In the genomic region with DNA sequence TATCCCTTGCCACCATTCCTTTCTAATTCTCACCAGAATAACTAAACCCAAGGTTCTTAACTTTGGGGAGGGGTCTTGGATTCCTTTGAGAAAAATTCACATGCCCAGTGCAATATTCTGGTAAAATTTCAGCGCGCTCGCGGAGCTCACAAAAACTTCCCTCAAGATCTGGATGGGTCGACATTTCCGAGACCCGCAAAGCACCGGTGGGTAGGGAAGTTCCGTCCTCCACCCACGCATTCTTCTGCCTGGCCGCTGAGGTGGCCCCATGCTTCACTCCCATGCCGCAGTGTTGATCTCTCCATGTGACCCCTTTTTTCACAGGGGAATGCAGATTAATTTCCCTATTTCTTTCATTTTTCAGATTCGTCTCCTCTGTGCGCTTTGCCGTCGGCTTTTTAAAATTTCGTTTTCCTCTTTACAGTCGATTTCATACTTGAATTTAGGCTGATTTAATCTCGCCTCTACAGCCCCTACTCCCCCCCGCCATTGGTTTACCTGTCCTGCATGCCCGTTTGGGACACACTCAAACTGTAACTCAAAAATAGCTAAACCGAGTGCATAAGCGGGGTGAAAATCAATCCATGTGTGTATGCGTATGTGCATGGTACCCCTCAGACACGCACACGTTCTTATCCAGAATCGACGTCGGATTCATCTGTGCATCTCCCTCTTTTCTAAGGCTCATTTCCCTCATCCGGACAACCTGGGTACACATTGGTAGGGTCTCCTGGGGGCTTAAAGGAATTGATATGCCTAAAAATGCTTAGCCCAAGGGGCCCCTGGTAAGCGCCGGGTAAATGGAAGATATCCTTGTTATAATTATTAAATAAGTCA, we compare ENCODE assay signal across 13 cellular contexts. TPM values are rescaled to one million over a fixed set of nuclear protein-coding genes. Genes with fewer than 3 reads are reported as not detected.
A peak's percentile ranks its signal among the peaks of the same experiment; 100 is the strongest.
DNase-seq lines count a peak whose midpoint lies in the region; ATAC-seq and TF ChIP-seq lines count a peak whose summit lies in the region.
"Had no signal": no experiment of that assay in that cellular context is flagged by ENCODE, and none has a peak within 500 bp of the region (broad histone marks: within the 10 kb centered on the region; RNA-seq: fewer than 3 reads in every experiment).

No MANE protein-coding gene starts in this region.

- no peak for TF ChIP-seq CTCF in colonic mucosa (IDR thresholded peaks at IDR 0.05)

- no peaks in the 10 kb centered on the region for H3K36me3 ChIP-seq in CD4-positive, CD25-positive, alpha-beta regulatory T cell (ENCODE audit: control insufficient read depth, insufficient read depth, low read length)
- H3K36me3 ChIP-seq in H7 (replicated peaks; ENCODE audit: control insufficient read depth, insufficient read depth, low read length) (no peaks in the 10 kb centered on the region), Karpas-422 (ENCODE audit: insufficient read depth, low read length) (no peaks in the 10 kb centered on the region), colonic mucosa (no peaks in the 10 kb centered on the region)
- H3K36me3 ChIP-seq: BLaER1 had no signal

- H4K20me1 ChIP-seq in Karpas-422 (ENCODE audit: insufficient read depth, low read depth, low read length), result peaks cover 4% of the 10 kb centered on the region; the same call in 1 of the 2 replicates

- H3K9me3 ChIP-seq in CD4-positive, CD25-positive, alpha-beta regulatory T cell (ENCODE audit: control insufficient read depth in 2 of 2, low read length in 2 of 2), result no peaks in the 10 kb centered on the region
- H3K9me3 ChIP-seq in Karpas-422 (ENCODE audit: low read length), result no peaks in the 10 kb centered on the region
- H3K9me3 ChIP-seq in colonic mucosa, result no peaks in the 10 kb centered on the region
- H3K9me3 ChIP-seq: BLaER1 had no signal

- H3K79me2 ChIP-seq in Karpas-422 (ENCODE audit: low read length), result no peaks in the 10 kb centered on the region

- H2AFZ ChIP-seq in Karpas-422 (ENCODE audit: low read length), result no peak overlapping the region

- H3K27me3 ChIP-seq in CD4-positive, CD25-positive, alpha-beta regulatory T cell (ENCODE audit: control insufficient read depth, insufficient read depth, low read length), result peaks cover 46% of the 10 kb centered on the region
- H3K27me3 ChIP-seq in H7 (ENCODE audit: control insufficient read depth, insufficient read depth, low read length) (peaks cover 92% of the 10 kb centered on the region), Karpas-422 (ENCODE audit: low read length) (no peaks in the 10 kb centered on the region), colonic mucosa (peaks cover 39% of the 10 kb centered on the region)

- H3K27me3 Mint-ChIP-seq in CD4-positive, CD25-positive, alpha-beta regulatory T cell, result peaks cover 87% of the 10 kb centered on the region
- peaks cover 90% of the 10 kb centered on the region for H3K27me3 Mint-ChIP-seq in central memory CD8-positive, alpha-beta T cell
- peaks cover 66 to 93% (median 90%) of the 10 kb centered on the region in 3 donors for H3K27me3 Mint-ChIP-seq in naive B cell

- H3K9me3 Mint-ChIP-seq in CD4-positive, CD25-positive, alpha-beta regulatory T cell, result peaks cover 0 to 2% (median 0%) of the 10 kb centered on the region in 7 donors
- H3K9me3 Mint-ChIP-seq in central memory CD8-positive, alpha-beta T cell, result no peaks in the 10 kb centered on the region
- H3K9me3 Mint-ChIP-seq in naive B cell, result no peaks in the 10 kb centered on the region

- no peak overlapping the region for H3K27ac ChIP-seq in CD4-positive, CD25-positive, alpha-beta regulatory T cell (ENCODE audit: insufficient read depth, low read length, poor library complexity, severe bottlenecking)
- no peak overlapping the region for H3K27ac ChIP-seq in Karpas-422 (ENCODE audit: low read length)
- H3K27ac ChIP-seq in colonic mucosa, result no peak overlapping the region
- H3K27ac ChIP-seq: BLaER1 had no signal

- no peaks in the 10 kb centered on the region for H3K9me2 ChIP-seq in Karpas-422 (replicated peaks; ENCODE audit: insufficient read depth, low read length)

- peaks cover 26% of the 10 kb centered on the region for H3K4me1 ChIP-seq in CD4-positive, CD25-positive, alpha-beta regulatory T cell (ENCODE audit: control insufficient read depth, insufficient read depth, low read length, poor library complexity, severe bottlenecking)
- H3K4me1 ChIP-seq in Karpas-422 (ENCODE audit: low read length) (peaks cover 5% of the 10 kb centered on the region; the same call in 1 of the 2 replicates), colonic mucosa (no peaks in the 10 kb centered on the region)
- H3K4me1 ChIP-seq: BLaER1 had no signal

- H3K27ac Mint-ChIP-seq in CD4-positive, CD25-positive, alpha-beta regulatory T cell, result no peak overlapping the region
- peak overlapping the region; percentile 25 for H3K27ac Mint-ChIP-seq in central memory CD8-positive, alpha-beta T cell (ENCODE audit: low read depth)
- H3K27ac Mint-ChIP-seq in naive B cell, result peak overlapping the region in 1 of 6 donors; percentile 27

- peak overlapping the region; percentile 14 to 60 (median 47) for H3K4me3 Mint-ChIP-seq in CD4-positive, CD25-positive, alpha-beta regulatory T cell
- H3K4me3 Mint-ChIP-seq in central memory CD8-positive, alpha-beta T cell, result peak overlapping the region; percentile 58
- H3K4me3 Mint-ChIP-seq in naive B cell, result peak overlapping the region in 7 of 8 donors; percentile 18 to 88 (median 57)

- no peak overlapping the region for H3K4me2 ChIP-seq in Karpas-422 (ENCODE audit: low read depth, low read length, poor library complexity, severe bottlenecking)
- H3K4me2 ChIP-seq: BLaER1 had no signal

- H3K9ac ChIP-seq in Karpas-422 (ENCODE audit: low read length), result no peak overlapping the region
- H3K9ac ChIP-seq in colonic mucosa (ENCODE audit: low read depth in 2 of 2, low read length in 2 of 2), result no peak overlapping the region
- H3K9ac ChIP-seq: BLaER1 had no signal

- no peaks in the 10 kb centered on the region for H3K36me3 Mint-ChIP-seq in CD4-positive, CD25-positive, alpha-beta regulatory T cell
- peaks cover 3% of the 10 kb centered on the region for H3K36me3 Mint-ChIP-seq in central memory CD8-positive, alpha-beta T cell (ENCODE audit: insufficient read depth)
- no peaks in the 10 kb centered on the region for H3K36me3 Mint-ChIP-seq in naive B cell

- peaks cover 0 to 22% (median 8%) of the 10 kb centered on the region in 4 donors for H3K4me1 Mint-ChIP-seq in CD4-positive, CD25-positive, alpha-beta regulatory T cell
- H3K4me1 Mint-ChIP-seq in central memory CD8-positive, alpha-beta T cell, result peaks cover 18% of the 10 kb centered on the region
- H3K4me1 Mint-ChIP-seq in naive B cell, result peaks cover 17 to 24% (median 24%) of the 10 kb centered on the region in 3 donors

- H3K4me3 ChIP-seq in CD4-positive, CD25-positive, alpha-beta regulatory T cell (ENCODE audit: low read depth, low read length), result no peak overlapping the region
- H3K4me3 ChIP-seq in H7 (ENCODE audit: insufficient read depth, low read depth, low read length) (peak overlapping the region; percentile 45; the same call in 1 of the 2 replicates), Karpas-422 (ENCODE audit: low read length) (no peak overlapping the region), colonic mucosa (no peak overlapping the region)
- H3K4me3 ChIP-seq: BLaER1 had no signal

- intact Hi-C loops in colonic mucosa (cut with DNase I), result no loop called here

- no peak for DNase-seq in CD4-positive, CD25-positive, alpha-beta regulatory T cell
- DNase-seq in H7 (no peak), naive B cell (peak; percentile 18), Karpas-422 (no peak), colonic mucosa (no peak), NCI-H2171 (lab: John Stamatoyannopoulos, UW) (no peak)
- no peak for DNase-seq in central memory CD8-positive, alpha-beta T cell (ENCODE audit: low spot score in 2 of 2)
- no peak for DNase-seq in stimulated activated CD4-positive, alpha-beta T cell treated with anti-CD3 and anti-CD28 coated beads, Interleukin-4, amount 100 ng/mL, for 4 hours
- DNase-seq: effector CD8-positive, alpha-beta T cell; NCI-H510A had no signal

- ATAC-seq in CD4-positive, CD25-positive, alpha-beta regulatory T cell (ENCODE audit: low read depth in 2 of 2), result no peak
- no peak for ATAC-seq in central memory CD8-positive, alpha-beta T cell (replicated peaks; ENCODE audit: extremely low read depth, poor library complexity, severe bottlenecking)
- peak; percentile 32 to 39 for ATAC-seq in naive B cell (ENCODE audit: low read depth in 2 of 2)

RNA-seq across cellular contexts. Expression of a gene that starts 1.4 kb away (rescaled TPM):
- 0.17 TPM for total RNA-seq in CD4-positive, CD25-positive, alpha-beta regulatory T cell
- polyA plus RNA-seq in CD4-positive, CD25-positive, alpha-beta regulatory T cell, result not detected
- total RNA-seq in H7 (2014; rRNA removed; shearing (Covaris generic)), result 0.07 and 0.10 TPM in 2 replicates
- polyA plus RNA-seq in naive B cell (ENCODE audit: low read depth in 6 of 6), result under 1 TPM in 1 of 6 donors, not detected in 5; 0.12 TPM
- total RNA-seq in Karpas-422 (2014; rRNA removed; shearing (Covaris generic); ENCODE audit: low replicate concordance), result 0.04 TPM in 1 of 2 replicates, not detected in the other
- 1 to 10 TPM; 8.7 to 8.8 TPM for total RNA-seq in colonic mucosa
- total RNA-seq: RPMI7951 had no signal

RNA-seq across cellular contexts. Expression of a gene that starts 11.3 kb away (rescaled TPM):
- total RNA-seq in CD4-positive, CD25-positive, alpha-beta regulatory T cell, result 24.4 TPM
- polyA plus RNA-seq in CD4-positive, CD25-positive, alpha-beta regulatory T cell, result 10 to 100 TPM; 15.9 to 30.9 (median 21.2) TPM
- 35.5 and 48.6 TPM in 2 replicates for total RNA-seq in H7 (2014; rRNA removed; shearing (Covaris generic))
- 10 to 100 TPM; 20.0 to 35.5 (median 23.5) TPM for polyA plus RNA-seq in naive B cell (ENCODE audit: low read depth in 6 of 6)
- 37.7 and 63.5 TPM in 2 replicates for total RNA-seq in Karpas-422 (2014; rRNA removed; shearing (Covaris generic); ENCODE audit: low replicate concordance)
- 10 to 100 TPM; 36.8 to 40.0 TPM for total RNA-seq in colonic mucosa

RNA-seq across cellular contexts. Expression of a gene that starts 20.9 kb away (rescaled TPM):
- total RNA-seq in CD4-positive, CD25-positive, alpha-beta regulatory T cell, result 0.20 TPM
- polyA plus RNA-seq in CD4-positive, CD25-positive, alpha-beta regulatory T cell, result under 1 TPM; 0.11 to 0.48 (median 0.21) TPM
- total RNA-seq in H7 (2014; rRNA removed; shearing (Covaris generic)), result 0.21 and 0.30 TPM in 2 replicates
- polyA plus RNA-seq in naive B cell (ENCODE audit: low read depth in 6 of 6), result 1 to 10 TPM in 3 of 6 donors, under 1 TPM in 2, not detected in 1; 0.39 to 2.3 (median 1.0) TPM
- total RNA-seq in Karpas-422 (2014; rRNA removed; shearing (Covaris generic); ENCODE audit: low replicate concordance), result 2.8 TPM in 1 of 2 replicates, not detected in the other
- total RNA-seq in colonic mucosa, result under 1 TPM; 0.20 to 0.21 TPM
- total RNA-seq: lower leg skin, RPMI7951 had no signal

RNA-seq across cellular contexts. Expression of a gene that starts 21.0 kb away (rescaled TPM):
- 40.8 TPM for total RNA-seq in CD4-positive, CD25-positive, alpha-beta regulatory T cell
- polyA plus RNA-seq in CD4-positive, CD25-positive, alpha-beta regulatory T cell, result 10 to 100 TPM; 47.2 to 58.8 (median 54.2) TPM
- total RNA-seq in H7 (2014; rRNA removed; shearing (Covaris generic)), result 138 and 156 TPM in 2 replicates
- polyA plus RNA-seq in naive B cell (ENCODE audit: low read depth in 6 of 6), result 10 to 100 TPM; 33.1 to 49.0 (median 39.1) TPM
- 38.2 and 50.3 TPM in 2 replicates for total RNA-seq in Karpas-422 (2014; rRNA removed; shearing (Covaris generic); ENCODE audit: low replicate concordance)
- total RNA-seq in colonic mucosa, result 10 to 100 TPM; 32.2 to 50.8 TPM

RNA-seq across cellular contexts. Expression of a gene that starts 30.7 kb away (rescaled TPM):
- 46.1 TPM for total RNA-seq in CD4-positive, CD25-positive, alpha-beta regulatory T cell
- polyA plus RNA-seq in CD4-positive, CD25-positive, alpha-beta regulatory T cell, result 1 to 10 TPM; 2.1 to 5.1 (median 3.4) TPM
- 11.3 and 21.8 TPM in 2 replicates for total RNA-seq in H7 (2014; rRNA removed; shearing (Covaris generic))
- 1 to 10 TPM; 1.2 to 9.2 (median 4.5) TPM for polyA plus RNA-seq in naive B cell (ENCODE audit: low read depth in 6 of 6)
- total RNA-seq in Karpas-422 (2014; rRNA removed; shearing (Covaris generic); ENCODE audit: low replicate concordance), result 11.1 and 21.9 TPM in 2 replicates
- 10 to 100 TPM; 34.8 to 93.6 TPM for total RNA-seq in colonic mucosa

Comparison
In these comparisons a context has a peak if more than half of its experiments do, and no peak if none do; other contexts are left out.
1. ATAC-seq: peak in naive B cell (2 of 2); none in CD4-positive, CD25-positive, alpha-beta regulatory T cell (0 of 2) and central memory CD8-positive, alpha-beta T cell (single experiment).
2. Peak in every context shown above with its lines, with median percentiles within 50 percentile points of each other: H3K4me3 Mint-ChIP-seq.